ENCODE assay signal across 22 cellular contexts in genomic region chr6:82617648-82618047, GRCh38.
"Had no signal": no experiment of that assay in that cellular context is flagged by ENCODE, and none has a peak within 500 bp of the region (broad histone marks: within the 10 kb centered on the region; RNA-seq: fewer than 3 reads in every experiment).

No MANE protein-coding gene starts in this region.

- H3K4me3 ChIP-seq: dorsolateral prefrontal cortex, gastrocnemius medialis, hepatocyte, left ventricle myocardium inferior, lung, prostate gland, sigmoid colon, skin epidermis, testis, tibial nerve, upper lobe of right lung, vagina had no signal

- DNase-seq: cortex of kidney; dorsolateral prefrontal cortex; effector CD8-positive, alpha-beta T cell; gastrocnemius medialis; kidney; left cardiac atrium; left ventricle myocardium inferior; naive thymus-derived CD4-positive, alpha-beta T cell; nephron progenitor cell; sigmoid colon; stimulated activated CD4-positive, alpha-beta T cell treated with anti-CD3 and anti-CD28 coated beads, Interleukin-2, amount 100 ng/mL, for 24 hours; stimulated activated CD4-positive, alpha-beta T cell treated with anti-CD3 and anti-CD28 coated beads, Interleukin-4, amount 100 ng/mL, for 4 hours; stimulated activated naive B cell treated with anti-CD40 and anti-IgM and Interleukin-4, amounts not matched to agents 10 μg/mL and 1 μg/mL and 100 μg/mL, for 72 hours; stimulated activated naive CD8-positive, alpha-beta T cell treated with anti-CD3 and anti-CD28 coated beads, Interleukin-15, amount 100 ng/mL, for 72 hours; testis; upper lobe of right lung had no signal

- ATAC-seq: gastrocnemius medialis; left cardiac atrium; naive thymus-derived CD4-positive, alpha-beta T cell; stimulated activated naive B cell treated with anti-CD40 and anti-IgM and Interleukin-4, amounts not matched to agents 10 μg/mL and 1 μg/mL and 100 μg/mL, for 72 hours; stimulated activated naive CD8-positive, alpha-beta T cell treated with anti-CD3 and anti-CD28 coated beads, Interleukin-15, amount 100 ng/mL, for 72 hours; upper lobe of right lung had no signal
